Comparison of ENCODE assay signal across 27 cellular contexts in genomic region chr7:108815815-108816214, GRCh38.
"Had no signal": no experiment of that assay in that cellular context is flagged by ENCODE, and none has a peak within 500 bp of the region (broad histone marks: within the 10 kb centered on the region; RNA-seq: fewer than 3 reads in every experiment).

No MANE protein-coding gene starts in this region.

- ATAC-seq: activated CD8-positive, alpha-beta T cell treated with anti-CD3 and anti-CD28 coated beads, Interleukin-2, amount 10 ng/mL, durations not matched to agents 7 days and 5 days; T-helper 17 cell had no signal

- H3K27me3 ChIP-seq: Peyer's patch, SJCRH30 had no signal

- H3K4me3 Mint-ChIP-seq: activated CD8-positive, alpha-beta T cell treated with anti-CD3 and anti-CD28 coated beads, Interleukin-2, amount 10 ng/mL, durations not matched to agents 7 days and 5 days; activated naive CD4-positive, alpha-beta T cell treated with anti-CD3 and anti-CD28 coated beads, Interleukin-2, amount 50 U/mL, for 24 hours; brain; central memory CD8-positive, alpha-beta T cell; T-helper 17 cell had no signal

- H3K9ac ChIP-seq: KMS-11 had no signal

- H3K4me3 ChIP-seq: Peyer's patch, SJCRH30 had no signal

- H3K4me1 Mint-ChIP-seq: activated naive CD4-positive, alpha-beta T cell treated with anti-CD3 and anti-CD28 coated beads, Interleukin-2, amount 50 U/mL, for 24 hours; brain; central memory CD8-positive, alpha-beta T cell; T-helper 17 cell had no signal

- H3K27me3 Mint-ChIP-seq: central memory CD8-positive, alpha-beta T cell; T-helper 17 cell had no signal

- H3K4me1 ChIP-seq: Peyer's patch, SJCRH30 had no signal

- H3K27ac Mint-ChIP-seq: activated CD8-positive, alpha-beta T cell treated with anti-CD3 and anti-CD28 coated beads, Interleukin-2, amount 10 ng/mL, durations not matched to agents 7 days and 5 days; activated naive CD4-positive, alpha-beta T cell treated with anti-CD3 and anti-CD28 coated beads, Interleukin-2, amount 50 U/mL, for 24 hours; brain; T-helper 17 cell had no signal

- H3K27ac ChIP-seq: KMS-11, Peyer's patch, RWPE1, SJCRH30 had no signal

- H3K36me3 Mint-ChIP-seq: activated naive CD4-positive, alpha-beta T cell treated with anti-CD3 and anti-CD28 coated beads, Interleukin-2, amount 50 U/mL, for 24 hours; brain had no signal

- H3K9me3 ChIP-seq: Peyer's patch, SJCRH30 had no signal

- H3K36me3 ChIP-seq: Peyer's patch, SJCRH30 had no signal

- DNase-seq: activated CD4-positive, alpha-beta T cell treated with anti-CD3 and anti-CD28 coated beads for 48 hours; activated CD4-positive, alpha-beta T cell treated with anti-CD3 and anti-CD28 coated beads, Interleukin-2, amount 50 U/mL, for 4 hours; activated CD4-positive, CD25-positive, alpha-beta regulatory T cell treated with anti-CD3 and anti-CD28 coated beads, Interleukin-2, amount 50 U/mL, for 72 hours; activated CD8-positive, alpha-beta memory T cell treated with anti-CD3 and anti-CD28 coated beads, Interleukin-2, amount 50 U/mL, for 48 hours; activated CD8-positive, alpha-beta T cell treated with anti-CD3 and anti-CD28 coated beads, Interleukin-2, amount 10 ng/mL, durations not matched to agents 7 days and 5 days; activated T-cell treated with anti-CD3 and anti-CD28 coated beads, Interleukin-2, amount 50 U/mL, for 1 hour; aorta; MV-4-11; NCI-H1092 treated with DMSO at 0.1 percent for 48 hours; NCI-H1417 treated with DMSO at 0.1 percent for 48 hours; NCI-H1694; NCI-H2029; NCI-H2107; NCI-H2171 treated with DMSO at 0.1 percent for 48 hours; NCI-H226; NCI-H526; NCI-H82; Peyer's patch; Right ventricle myocardium superior; SJCRH30; T-helper 17 cell; T1000 had no signal
